2 cellular contexts compared by ENCODE assay signal in the genomic region with DNA sequence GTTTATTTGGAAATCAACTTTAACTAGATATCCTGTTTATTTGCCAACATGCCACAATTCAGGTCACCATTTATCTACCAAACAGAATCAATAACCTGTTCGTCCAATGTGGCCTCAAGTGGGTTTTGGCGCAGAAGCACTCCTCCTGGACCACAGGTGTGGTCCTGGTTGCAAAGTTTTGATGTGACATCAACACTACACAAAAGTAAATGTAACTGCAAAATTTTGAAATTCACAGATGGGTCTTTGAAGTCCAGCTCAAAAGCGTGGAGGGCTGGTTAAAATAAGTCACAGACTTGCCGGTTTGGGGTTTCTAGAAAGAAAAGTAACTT.
TF ChIP-seq lines count a peak whose summit lies in the region.

No MANE protein-coding gene starts in this region.

TF ChIP-seq in HCT116, 20 proteins besides CTCF, POLR2A, EP300 and RAD21:
- TF ChIP-seq SIN3A (IDR thresholded peaks at IDR 0.05; ENCODE audit: low read depth) (no peak), FOSL1 (IDR thresholded peaks at IDR 0.05; ENCODE audit: low read depth) (no peak), EZH2 (IDR thresholded peaks at IDR 0.05) (no peak), JUND (IDR thresholded peaks at IDR 0.05) (no peak), POLR2AphosphoS5 (IDR thresholded peaks at IDR 0.05; ENCODE audit: low read depth, low read length) (no peak), SRF (IDR thresholded peaks at IDR 0.05; ENCODE audit: low read depth) (no peak), YY1 (IDR thresholded peaks at IDR 0.05; ENCODE audit: extremely low read depth, insufficient replicate concordance, low read depth, low read length) (no peak), ATF3 (IDR thresholded peaks at IDR 0.05) (no peak), ZFX (IDR thresholded peaks at IDR 0.05) (no peak)
- TF ChIP-seq, protein P1, sequence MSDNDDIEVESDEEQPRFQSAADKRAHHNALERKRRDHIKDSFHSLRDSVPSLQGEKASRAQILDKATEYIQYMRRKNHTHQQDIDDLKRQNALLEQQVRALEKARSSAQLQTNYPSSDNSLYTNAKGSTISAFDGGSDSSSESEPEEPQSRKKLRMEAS (IDR thresholded peaks at IDR 0.05), result no peak

TF ChIP-seq in GM12878, 131 proteins besides CTCF, POLR2A, EP300 and RAD21:
- TF ChIP-seq SP1 (IDR thresholded peaks at IDR 0.05; ENCODE audit: low read depth, low read length), result no peak
- TF ChIP-seq DPF2 (IDR thresholded peaks at IDR 0.05), result no peak
- 0 out of 2 replicates have a peak, but pooled peaks have one; percentile 13 for TF ChIP-seq TAF1 (IDR thresholded peaks at IDR 0.05; ENCODE audit: borderline replicate concordance, low read depth, low read length)
- TF ChIP-seq GATAD2B (conservative IDR thresholded peaks at IDR 0.05; ENCODE audit: low read depth), result no peak
- no peak for TF ChIP-seq CBX3 (IDR thresholded peaks at IDR 0.05; ENCODE audit: borderline replicate concordance, low read depth)
